11 cellular contexts compared by ENCODE assay signal in genomic region chr2:240469239-240469636, GRCh38. TPM values are rescaled to one million over a fixed set of nuclear protein-coding genes. Genes with fewer than 3 reads are reported as not detected.
DNase-seq lines count a peak whose midpoint lies in the region; ATAC-seq and TF ChIP-seq lines count a peak whose summit lies in the region.
"Had no signal": no experiment of that assay in that cellular context is flagged by ENCODE, and none has a peak within 500 bp of the region (broad histone marks: within the 10 kb centered on the region; RNA-seq: fewer than 3 reads in every experiment).

No MANE protein-coding gene starts in this region.

- TF ChIP-seq CTCF in GM13976 (IDR thresholded peaks at IDR 0.05; ENCODE audit: borderline replicate concordance, control extremely low read depth, extremely low read depth, insufficient read depth, missing control alignments) (no peak), omental fat pad (IDR thresholded peaks at IDR 0.05) (no peak)

- DNase-seq in AG20443 (ENCODE audit: low spot score) = peak; percentile 14
- peak; percentile 22 for DNase-seq in GM13976 (ENCODE audit: low spot score)
- peak; percentile 55 for DNase-seq in ecto neural progenitor cell (ENCODE audit: low spot score)
- DNase-seq in omental fat pad (ENCODE audit: low spot score) = no peak
- DNase-seq in COLO668 (lab: John Stamatoyannopoulos, UW; ENCODE audit: unreplicated experiment) = no peak
- no peak for DNase-seq in activated T-helper 2 cell treated with anti-CD3 and anti-CD28 coated beads, Interferon-gamma antibody, Interleukin-2, Interleukin-4, amounts not matched to agents 10 μg/mL and 5 μg/mL and 100 μg/mL, durations not matched to agents 14 hours and 24 hours and 36 hours (ENCODE audit: low spot score)
- DNase-seq: NCI-H1105 treated with DMSO at 0.1 percent for 48 hours; NCI-H446; stimulated activated CD4-positive, alpha-beta T cell treated with anti-CD3 and anti-CD28 coated beads, Interleukin-1b, Interleukin-23, amount 100 ng/mL, for 48 hours had no signal

- in situ Hi-C loops in GM13976 (cut with MboI; ENCODE audit: low sequenced_read_pairs, unreplicated experiment) = no loop called here

- H3K27me3 Mint-ChIP-seq in activated T-helper 2 cell treated with anti-CD3 and anti-CD28 coated beads, Interferon-gamma antibody, Interleukin-2, Interleukin-4, amounts not matched to agents 10 μg/mL and 5 μg/mL and 100 μg/mL, durations not matched to agents 14 hours and 24 hours and 36 hours (ENCODE audit: low read depth) = no peaks in the 10 kb centered on the region

- H3K4me1 Mint-ChIP-seq in activated T-helper 2 cell treated with anti-CD3 and anti-CD28 coated beads, Interferon-gamma antibody, Interleukin-2, Interleukin-4, amounts not matched to agents 10 μg/mL and 5 μg/mL and 100 μg/mL, durations not matched to agents 14 hours and 24 hours and 36 hours (ENCODE audit: low read depth) = no peaks in the 10 kb centered on the region

- H3K9me3 Mint-ChIP-seq in activated T-helper 2 cell treated with anti-CD3 and anti-CD28 coated beads, Interferon-gamma antibody, Interleukin-2, Interleukin-4, amounts not matched to agents 10 μg/mL and 5 μg/mL and 100 μg/mL, durations not matched to agents 14 hours and 24 hours and 36 hours = peaks cover 13% of the 10 kb centered on the region

- ATAC-seq in omental fat pad (ENCODE audit: low FRiP score) (peak; percentile 21), HG02642 (IDR thresholded peaks at IDR 0.05; ENCODE audit: poor library complexity, unreplicated experiment) (no peak), HG03442 (IDR thresholded peaks at IDR 0.05; ENCODE audit: unreplicated experiment) (no peak)

- intact Hi-C loops in activated T-helper 2 cell treated with anti-CD3 and anti-CD28 coated beads, Interferon-gamma antibody, Interleukin-2, Interleukin-4, amounts not matched to agents 10 μg/mL and 5 μg/mL and 100 μg/mL, durations not matched to agents 14 hours and 24 hours and 36 hours (cut with micrococcal nuclease) = no loop called here

- no peak overlapping the region for H3K4me3 Mint-ChIP-seq in activated T-helper 2 cell treated with anti-CD3 and anti-CD28 coated beads, Interferon-gamma antibody, Interleukin-2, Interleukin-4, amounts not matched to agents 10 μg/mL and 5 μg/mL and 100 μg/mL, durations not matched to agents 14 hours and 24 hours and 36 hours (ENCODE audit: low read depth)

- H3K36me3 Mint-ChIP-seq in activated T-helper 2 cell treated with anti-CD3 and anti-CD28 coated beads, Interferon-gamma antibody, Interleukin-2, Interleukin-4, amounts not matched to agents 10 μg/mL and 5 μg/mL and 100 μg/mL, durations not matched to agents 14 hours and 24 hours and 36 hours (ENCODE audit: low read depth) = no peaks in the 10 kb centered on the region

- no peak overlapping the region for H3K27ac Mint-ChIP-seq in activated T-helper 2 cell treated with anti-CD3 and anti-CD28 coated beads, Interferon-gamma antibody, Interleukin-2, Interleukin-4, amounts not matched to agents 10 μg/mL and 5 μg/mL and 100 μg/mL, durations not matched to agents 14 hours and 24 hours and 36 hours

RNA-seq across cellular contexts. Expression of gene GPC1, which starts 33.8 kb away (rescaled TPM):
- 10 to 100 TPM; 33.6 to 91.4 (median 39.5) TPM for total RNA-seq in omental fat pad
- total RNA-seq in activated T-helper 2 cell treated with anti-CD3 and anti-CD28 coated beads, Interferon-gamma antibody, Interleukin-2, Interleukin-4, amounts not matched to agents 10 μg/mL and 5 μg/mL and 100 μg/mL, durations not matched to agents 14 hours and 24 hours and 36 hours = 21.9 and 25.6 TPM in 2 replicates

Comparison
In these comparisons a context has a peak if more than half of its experiments do, and no peak if none do; other contexts are left out.
1. DNase-seq: peak in AG20443 (single experiment), GM13976 (single experiment) and ecto neural progenitor cell (single experiment); none in omental fat pad (single experiment), COLO668 (single experiment) and activated T-helper 2 cell treated with anti-CD3 and anti-CD28 coated beads, Interferon-gamma antibody, Interleukin-2, Interleukin-4, amounts not matched to agents 10 μg/mL and 5 μg/mL and 100 μg/mL, durations not matched to agents 14 hours and 24 hours and 36 hours (single experiment).